ENCODE assay signal across 6 cellular contexts in the genomic region with DNA sequence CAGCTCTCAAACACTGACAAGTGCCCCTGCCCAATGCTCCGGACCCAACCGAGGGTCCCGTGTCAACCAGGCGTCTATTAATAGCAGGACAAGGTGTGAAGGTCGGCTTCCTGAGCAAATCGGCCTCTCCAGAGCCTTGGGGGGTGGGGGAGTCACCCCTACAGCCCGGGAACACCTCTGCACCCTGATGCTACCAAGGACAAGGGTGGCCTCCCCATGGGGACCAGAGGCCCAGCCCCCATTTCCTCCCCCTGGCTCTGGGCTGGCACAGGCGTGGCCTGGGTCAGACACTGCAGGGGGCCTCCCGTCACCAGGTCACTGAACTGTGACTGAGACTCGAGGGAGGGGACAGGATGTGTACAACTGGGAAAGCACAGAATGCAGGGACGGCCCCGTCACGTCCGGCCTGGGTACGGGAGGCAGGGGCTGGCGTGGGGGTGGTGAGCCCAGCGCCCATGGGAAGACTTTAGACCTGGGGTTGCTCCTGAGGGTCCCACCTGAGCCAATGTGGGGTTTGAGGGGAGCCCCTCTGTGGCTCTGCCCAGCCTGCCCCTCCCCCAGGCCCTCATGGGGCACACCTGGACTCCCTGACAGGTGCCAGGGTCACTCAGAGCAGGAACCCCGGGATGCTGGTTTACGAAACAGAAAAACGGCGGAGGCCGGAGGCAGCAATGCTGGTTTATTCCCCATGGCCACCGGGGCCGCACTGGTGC. TPM values are rescaled to one million over a fixed set of nuclear protein-coding genes. Genes with fewer than 3 reads are reported as not detected.
DNase-seq lines count a peak whose midpoint lies in the region; ATAC-seq and TF ChIP-seq lines count a peak whose summit lies in the region.

No MANE protein-coding gene starts in this region.

- no peak overlapping the region for H2AK5ac ChIP-seq in H9 (ENCODE audit: insufficient read length, low read length)

- H3K36me3 Mint-ChIP-seq in CD4-positive, alpha-beta memory T cell = peaks cover 4 to 19% of the 10 kb centered on the region in 2 donors
- peaks cover 10 to 27% (median 26%) of the 10 kb centered on the region in 3 experiments; a peak in 6 of 7 replicates for H3K36me3 Mint-ChIP-seq in H9 (ENCODE audit: insufficient read depth in 1 of 3, low read depth in 3 of 3)

- peaks cover 17% of the 10 kb centered on the region for H3K23me2 ChIP-seq in H9 (ENCODE audit: insufficient read length, low read depth, low read length, poor library complexity, severe bottlenecking)

- no peak overlapping the region for H3K56ac ChIP-seq in H9 (ENCODE audit: insufficient read length, low read depth, low read length)

- ATAC-seq in SK-N-SH treated with all-trans-retinoic acid at 6 μM for 48 hours (peak; percentile 2; the same call in 2 of the 3 replicates), sciatic nerve (peak; percentile 31)

- H3K79me2 ChIP-seq in H9 (ENCODE audit: insufficient read depth, low read length) = no peaks in the 10 kb centered on the region

- WGBS in H9 (ENCODE audit: extremely low coverage, insufficient read length, low lambda C conversion rate) = no CpG with 5 or more reads among the region's 24 CpGs

- H3K9me3 Mint-ChIP-seq in CD4-positive, alpha-beta memory T cell = no peaks in the 10 kb centered on the region
- no peaks in the 10 kb centered on the region; a peak in 1 of 5 replicates for H3K9me3 Mint-ChIP-seq in H9

- H3K4me3 Mint-ChIP-seq in CD4-positive, alpha-beta memory T cell = peak overlapping the region; percentile 89 to 93 (median 91)
- H3K4me3 Mint-ChIP-seq in H9 = peak overlapping the region; percentile 83 to 91

- peak overlapping the region in 1 of 2 donors; percentile 91 for H3K4me3 ChIP-seq in CD4-positive, alpha-beta memory T cell (ENCODE audit: low read length in 2 of 2)

- no peaks in the 10 kb centered on the region for H3K27me3 Mint-ChIP-seq in CD4-positive, alpha-beta memory T cell
- no peaks in the 10 kb centered on the region for H3K27me3 Mint-ChIP-seq in H9 (ENCODE audit: low read depth)

- peaks cover 28% of the 10 kb centered on the region for H3K4me1 ChIP-seq in CD4-positive, alpha-beta memory T cell (ENCODE audit: insufficient read depth, low read length)
- no peaks in the 10 kb centered on the region; the same call in 1 of the 2 replicates for H3K4me1 ChIP-seq in H9 (ENCODE audit: insufficient read depth, low read length)

- no peak overlapping the region for H3K14ac ChIP-seq in H9 (ENCODE audit: insufficient read depth, low read length)

- peaks cover 3% of the 10 kb centered on the region for H3K79me1 ChIP-seq in H9 (ENCODE audit: insufficient read depth, low read depth, low read length, poor library complexity, severe bottlenecking)

- no peaks in the 10 kb centered on the region for H3K9me3 ChIP-seq in CD4-positive, alpha-beta memory T cell (ENCODE audit: control insufficient read depth in 1 of 2, low read length in 2 of 2)
- H3K9me3 ChIP-seq in H9 (ENCODE audit: control insufficient read depth, low read depth, low read length) = no peaks in the 10 kb centered on the region

- no peak overlapping the region for H2BK20ac ChIP-seq in H9 (ENCODE audit: low read depth, low read length, poor library complexity, severe bottlenecking)

- H3T11ph ChIP-seq in H9 (ENCODE audit: low read length) = no peak overlapping the region

- peaks cover 4% of the 10 kb centered on the region for H3K36me3 ChIP-seq in CD4-positive, alpha-beta memory T cell (ENCODE audit: insufficient read depth, low read length)

- no peak overlapping the region for H3K18ac ChIP-seq in H9 (ENCODE audit: insufficient read length, low read depth, low read length)

- no peak overlapping the region for H3K9ac ChIP-seq in H9 (ENCODE audit: extremely low read depth, insufficient read length, low read length)

- no peak overlapping the region for H2BK12ac ChIP-seq in H9 (ENCODE audit: insufficient read length, low read depth, low read length)

- TF ChIP-seq CTCF in H9 (conservative IDR thresholded peaks at IDR 0.05) = no peak

- no peak overlapping the region for H3K4ac ChIP-seq in H9 (ENCODE audit: low read depth, low read length)

- no peak overlapping the region for H2BK15ac ChIP-seq in H9 (ENCODE audit: low read depth, low read length)

- no peaks in the 10 kb centered on the region for H3K27me3 ChIP-seq in CD4-positive, alpha-beta memory T cell (ENCODE audit: insufficient read depth, low read length)
- H3K27me3 ChIP-seq in H9 (ENCODE audit: insufficient read depth, low read length) = no peaks in the 10 kb centered on the region

- peak overlapping the region; percentile 91 for H3K27ac ChIP-seq in CD4-positive, alpha-beta memory T cell (ENCODE audit: low read depth, low read length)
- H3K27ac ChIP-seq in H9 (ENCODE audit: insufficient read length, low read depth, low read length) = no peak overlapping the region

- H4K91ac ChIP-seq in H9 (ENCODE audit: insufficient read length, low read depth, low read length) = no peak overlapping the region

- intact Hi-C loops in CD4-positive, alpha-beta memory T cell (cut with micrococcal nuclease) = loop anchor here (1.0 to 2.0 kb wide), 6 partner anchors 12 to 81 kb away; partner anchors contain the start of genes MVD, SNAI3 and ZC3H18
- intact Hi-C loops in sciatic nerve (cut with DNase I) = no loop called here

- H3K27ac Mint-ChIP-seq in CD4-positive, alpha-beta memory T cell = peak overlapping the region; percentile 93 to 97 (median 95)
- no peak overlapping the region for H3K27ac Mint-ChIP-seq in H9

- no peaks in the 10 kb centered on the region for H4K20me1 ChIP-seq in H9 (ENCODE audit: control insufficient read depth, insufficient read depth, insufficient read length)

- H2AFZ ChIP-seq in H9 (ENCODE audit: low read length) = no peak overlapping the region

- CTCF ChIA-PET in CD4-positive, alpha-beta memory T cell (lab: Charles Lee; ENCODE audit: partially characterized antibody) = no interaction called here

- H4K8ac ChIP-seq in H9 (replicated peaks; ENCODE audit: insufficient read length, low read depth, low read length) = no peak overlapping the region

- no peak overlapping the region for H2BK120ac ChIP-seq in H9 (ENCODE audit: low read depth, low read length, poor library complexity, severe bottlenecking)

- POLR2A ChIA-PET in CD4-positive, alpha-beta memory T cell (lab: Charles Lee; ENCODE audit: partially characterized antibody) = interaction anchor here (0.6 to 6.1 kb wide), 9 partner anchors 12 to 129 kb away, joined by 3 to 66 read pairs (median 6); partner anchors contain the start of gene MVD

- H3K4me1 Mint-ChIP-seq in CD4-positive, alpha-beta memory T cell = peaks cover 7 to 26% (median 12%) of the 10 kb centered on the region in 4 donors
- peaks cover 8 to 12% of the 10 kb centered on the region in 2 experiments for H3K4me1 Mint-ChIP-seq in H9

- H2BK5ac ChIP-seq in H9 (ENCODE audit: insufficient read length, low read length) = no peak overlapping the region

- no peak overlapping the region for H4K5ac ChIP-seq in H9 (ENCODE audit: insufficient read length, low read depth, low read length)

- H3K4me2 ChIP-seq in H9 (ENCODE audit: insufficient read depth, insufficient read length, low read length) = peak overlapping the region; percentile 66

- DNase-seq in CD4-positive, alpha-beta memory T cell = peak; percentile 71 to 90 (median 79)
- DNase-seq in H9 (peak; percentile 73), sciatic nerve (ENCODE audit: low spot score) (no peak), NCI-H1694 treated with DMSO at 0.1 percent for 48 hours (lab: John Stamatoyannopoulos, UW) (no peak)
- peak; percentile 60 for DNase-seq in effector CD4-positive, alpha-beta T cell

- no peak overlapping the region for H3K23ac ChIP-seq in H9 (ENCODE audit: insufficient read length, low read depth, low read length)

TF ChIP-seq in SK-N-SH treated with all-trans-retinoic acid at 6 μM for 48 hours, 23 proteins besides CTCF, POLR2A, EP300 and RAD21:
- no peak for TF ChIP-seq TCF4 (CRISPR knock-in tag; IDR thresholded peaks at IDR 0.05; ENCODE audit: borderline replicate concordance)
- no peak for TF ChIP-seq ISL1 (CRISPR knock-in tag; IDR thresholded peaks at IDR 0.05)
- no peak for TF ChIP-seq ESRRG (CRISPR knock-in tag; IDR thresholded peaks at IDR 0.05)
- TF ChIP-seq ZNF565 (CRISPR knock-in tag; conservative IDR thresholded peaks at IDR 0.05; ENCODE audit: low read depth) = no peak
- TF ChIP-seq PPARA (CRISPR knock-in tag; IDR thresholded peaks at IDR 0.05; ENCODE audit: borderline replicate concordance) = no peak
- no peak for TF ChIP-seq CREB5 (CRISPR knock-in tag; IDR thresholded peaks at IDR 0.05; ENCODE audit: low read depth)

RNA-seq across cellular contexts. Expression of gene CYBA, which starts 0.6 kb away (rescaled TPM):
- 100 to 1,000 TPM; 383 to 386 TPM for total RNA-seq in CD4-positive, alpha-beta memory T cell
- polyA plus RNA-seq in CD4-positive, alpha-beta memory T cell = 1,000 to 10,000 TPM in 1 of 2 donors, 100 to 1,000 TPM in 1; 689 to 1,286 TPM
- total RNA-seq in H9 (2021) (153 and 160 TPM in 2 replicates), sciatic nerve (87.4 TPM)

RNA-seq across cellular contexts. Expression of gene MVD, which starts 11.5 kb away (rescaled TPM):
- total RNA-seq in CD4-positive, alpha-beta memory T cell = 10 to 100 TPM; 49.2 to 57.0 TPM
- polyA plus RNA-seq in CD4-positive, alpha-beta memory T cell = 10 to 100 TPM; 15.6 to 22.7 TPM
- 53.2 and 57.1 TPM in 2 replicates for total RNA-seq in H9 (2021)
- total RNA-seq in sciatic nerve = 64.4 TPM

RNA-seq across cellular contexts. Expression of gene IL17C, which starts 13.1 kb away (rescaled TPM):
- under 1 TPM in 1 of 2 experiments, not detected in 1; 0.44 TPM for total RNA-seq in CD4-positive, alpha-beta memory T cell
- polyA plus RNA-seq in CD4-positive, alpha-beta memory T cell = not detected
- total RNA-seq in H9 (2021) (0.29 and 0.31 TPM in 2 replicates), sciatic nerve (not detected)

RNA-seq across cellular contexts. Expression of gene SNAI3, which starts 34.9 kb away (rescaled TPM):
- total RNA-seq in CD4-positive, alpha-beta memory T cell = 10 to 100 TPM; 14.0 to 15.7 TPM
- polyA plus RNA-seq in CD4-positive, alpha-beta memory T cell = 10 to 100 TPM; 11.6 to 22.9 TPM
- total RNA-seq in H9 (2021) = 3.2 and 3.7 TPM in 2 replicates
- 0.53 TPM for total RNA-seq in sciatic nerve

RNA-seq across cellular contexts. Expression of gene RNF166, which starts 54.8 kb away (rescaled TPM):
- total RNA-seq in CD4-positive, alpha-beta memory T cell = 100 to 1,000 TPM; 129 to 137 TPM
- 10 to 100 TPM; 90.5 to 92.9 TPM for polyA plus RNA-seq in CD4-positive, alpha-beta memory T cell
- 22.3 and 26.5 TPM in 2 replicates for total RNA-seq in H9 (2021)
- 28.6 TPM for total RNA-seq in sciatic nerve

Comparison
In these comparisons a context has a peak if more than half of its experiments do, and no peak if none do; other contexts are left out.
1. DNase-seq: peak in CD4-positive, alpha-beta memory T cell (5 of 5), H9 (single experiment) and effector CD4-positive, alpha-beta T cell (single experiment); none in sciatic nerve (single experiment) and NCI-H1694 treated with DMSO at 0.1 percent for 48 hours (single experiment).
2. H3K27ac Mint-ChIP-seq: peak in CD4-positive, alpha-beta memory T cell (7 of 7); none in H9 (0 of 3).